Comparison of ENCODE assay signal across 23 cellular contexts in the genomic region with DNA sequence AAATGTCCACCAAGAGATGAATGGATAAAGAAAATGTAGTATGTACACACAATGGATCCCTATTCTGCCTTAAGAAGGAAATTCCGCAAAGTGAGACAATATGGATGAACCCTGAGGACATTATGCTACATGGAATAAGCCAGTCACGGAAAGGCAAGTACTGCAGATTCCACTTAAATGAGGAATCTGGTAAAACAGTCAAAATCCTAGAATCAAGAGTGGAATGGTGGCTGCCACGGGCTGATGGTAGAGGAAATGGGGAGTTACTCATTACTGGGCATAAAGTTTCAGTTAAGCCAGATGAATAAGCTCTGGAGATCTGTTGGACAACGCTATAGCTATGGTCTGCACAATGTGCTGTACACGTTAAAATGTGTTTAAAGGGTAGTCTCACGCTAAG. TPM values are rescaled to one million over a fixed set of nuclear protein-coding genes. Genes with fewer than 3 reads are reported as not detected.
DNase-seq lines count a peak whose midpoint lies in the region; TF ChIP-seq lines count a peak whose summit lies in the region.
"Had no signal": no experiment of that assay in that cellular context is flagged by ENCODE, and none has a peak within 500 bp of the region (broad histone marks: within the 10 kb centered on the region; RNA-seq: fewer than 3 reads in every experiment).

No MANE protein-coding gene starts in this region.

- peaks cover 32% of the 10 kb centered on the region for H4K20me1 ChIP-seq in smooth muscle cell (ENCODE audit: low read depth)

- 30% methylated on average over 6 of the region's 6 CpGs for WGBS in smooth muscle cell (ENCODE audit: low lambda C conversion rate)

- peaks cover 5% of the 10 kb centered on the region for H3K79me2 ChIP-seq in smooth muscle cell (ENCODE audit: low read depth)

- no peaks in the 10 kb centered on the region for H3K36me3 ChIP-seq in smooth muscle cell (ENCODE audit: low read depth)
- H3K36me3 ChIP-seq: brain microvascular endothelial cell, WERI-Rb-1 had no signal

- H3K4me2 ChIP-seq in smooth muscle cell = no peak overlapping the region
- H3K4me2 ChIP-seq: PC-9 had no signal

- H3K4me3 Mint-ChIP-seq in activated T-cell treated with anti-CD3 and anti-CD28 coated beads, Interleukin-2, amount 50 U/mL, for 24 hours = no peak overlapping the region

- no peaks in the 10 kb centered on the region for H3K27me3 ChIP-seq in smooth muscle cell (ENCODE audit: low read depth)
- H3K27me3 ChIP-seq: BLaER1, brain microvascular endothelial cell, SJCRH30 had no signal

- H3K27ac Mint-ChIP-seq in activated T-cell treated with anti-CD3 and anti-CD28 coated beads, Interleukin-2, amount 50 U/mL, for 24 hours = peak overlapping the region; percentile 76

- no peak for TF ChIP-seq CTCF in smooth muscle cell (IDR thresholded peaks at IDR 0.05; ENCODE audit: borderline replicate concordance, insufficient read depth, poor library complexity, severe bottlenecking)

- no peaks in the 10 kb centered on the region for H3K9me3 ChIP-seq in smooth muscle cell (replicated peaks; ENCODE audit: low read depth)

- H3K27ac ChIP-seq in smooth muscle cell (ENCODE audit: low read depth) = peak overlapping the region; percentile 68
- H3K27ac ChIP-seq: BLaER1, brain microvascular endothelial cell, coronary artery, PC-9, WERI-Rb-1 had no signal

- no peak overlapping the region for H3K4me3 ChIP-seq in smooth muscle cell
- H3K4me3 ChIP-seq: BLaER1, coronary artery, PC-9, SJCRH30 had no signal

- H2AFZ ChIP-seq in smooth muscle cell (ENCODE audit: low read depth) = no peak overlapping the region
- H2AFZ ChIP-seq: PC-9 had no signal

- peaks cover 44% of the 10 kb centered on the region for H3K36me3 Mint-ChIP-seq in activated T-cell treated with anti-CD3 and anti-CD28 coated beads, Interleukin-2, amount 50 U/mL, for 24 hours (ENCODE audit: low read depth)

- no peaks in the 10 kb centered on the region for H3K27me3 Mint-ChIP-seq in activated T-cell treated with anti-CD3 and anti-CD28 coated beads, Interleukin-2, amount 50 U/mL, for 24 hours

- no peaks in the 10 kb centered on the region for H3K4me1 ChIP-seq in smooth muscle cell (ENCODE audit: low read depth)

- peaks cover 75% of the 10 kb centered on the region for H3K4me1 Mint-ChIP-seq in activated T-cell treated with anti-CD3 and anti-CD28 coated beads, Interleukin-2, amount 50 U/mL, for 24 hours (ENCODE audit: low read depth)

- no peaks in the 10 kb centered on the region for H3K9me3 Mint-ChIP-seq in activated T-cell treated with anti-CD3 and anti-CD28 coated beads, Interleukin-2, amount 50 U/mL, for 24 hours

- peaks cover 11% of the 10 kb centered on the region for H3F3A ChIP-seq in smooth muscle cell (ENCODE audit: low read depth)

- DNase-seq in activated T-cell treated with anti-CD3 and anti-CD28 coated beads, Interleukin-2, amount 50 U/mL, for 24 hours = no peak
- DNase-seq in activated T-cell treated with anti-CD3 and anti-CD28 coated beads, Interleukin-2, amount 50 U/mL, for 48 hours = no peak
- DNase-seq in RPMI7951 (ENCODE audit: low read depth) = peak; percentile 75
- DNase-seq in foreskin melanocyte = peak; percentile 64
- DNase-seq in smooth muscle cell (lab: John Stamatoyannopoulos, UW; ENCODE audit: unreplicated experiment) = no peak
- DNase-seq in NCI-H2171 (lab: John Stamatoyannopoulos, UW) = no peak
- no peak for DNase-seq in NCI-H526 (lab: John Stamatoyannopoulos, UW)
- no peak for DNase-seq in SHP77 (lab: John Stamatoyannopoulos, UW)
- DNase-seq: brain microvascular endothelial cell; GDM1; GOT3; KBM-7; nucleus accumbens; PC-9; stimulated activated CD4-positive, alpha-beta T cell treated with anti-CD3 and anti-CD28 coated beads, Interleukin-4, amount 100 ng/mL, for 4 hours had no signal

- H3K9ac ChIP-seq in smooth muscle cell (ENCODE audit: low read depth) = no peak overlapping the region
- H3K9ac ChIP-seq: BLaER1 had no signal

RNA-seq across cellular contexts. Expression of a gene that starts 47.2 kb away (rescaled TPM):
- 20.1 and 21.1 TPM in 2 replicates for total RNA-seq in RPMI7951 (2014; rRNA removed; shearing (Covaris generic))
- total RNA-seq in smooth muscle cell = 10.8 and 26.0 TPM in 2 replicates
- 10.7 and 15.5 TPM in 2 replicates for polyA plus RNA-seq in smooth muscle cell

RNA-seq across cellular contexts. Expression of a gene that starts 53.1 kb away (rescaled TPM):
- total RNA-seq in RPMI7951 (2014; rRNA removed; shearing (Covaris generic)) = not detected in 2 replicates
- not detected in 2 replicates for total RNA-seq in smooth muscle cell
- not detected in 2 replicates for polyA plus RNA-seq in smooth muscle cell
- total RNA-seq: A673; liver; mononuclear cell; PC-9; SJCRH30; T-helper 1 cell treated with Interleukin-12 subunit alpha and Interleukin-12 subunit beta and Interleukin-4 antibody, amounts not matched to agents 30 ng/mL and 1 ng/mL, for 36 hours had no signal
- polyA plus RNA-seq: liver had no signal

Comparison
In these comparisons a context has a peak if more than half of its experiments do, and no peak if none do; other contexts are left out.
1. DNase-seq: peak in RPMI7951 (single experiment) and foreskin melanocyte (single experiment); none in activated T-cell treated with anti-CD3 and anti-CD28 coated beads, Interleukin-2, amount 50 U/mL, for 24 hours (single experiment), activated T-cell treated with anti-CD3 and anti-CD28 coated beads, Interleukin-2, amount 50 U/mL, for 48 hours (0 of 2), smooth muscle cell (single experiment), NCI-H2171 (single experiment), NCI-H526 (0 of 2) and SHP77 (0 of 2).